Comparison of ENCODE assay signal across 1 cellular context in genomic region chr1:205749826-205750682, GRCh38.
A peak's percentile ranks its signal among the peaks of the same experiment; 100 is the strongest.
TF ChIP-seq lines count a peak whose summit lies in the region.

A gene with protein sequence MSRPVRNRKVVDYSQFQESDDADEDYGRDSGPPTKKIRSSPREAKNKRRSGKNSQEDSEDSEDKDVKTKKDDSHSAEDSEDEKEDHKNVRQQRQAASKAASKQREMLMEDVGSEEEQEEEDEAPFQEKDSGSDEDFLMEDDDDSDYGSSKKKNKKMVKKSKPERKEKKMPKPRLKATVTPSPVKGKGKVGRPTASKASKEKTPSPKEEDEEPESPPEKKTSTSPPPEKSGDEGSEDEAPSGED (minus strand): TSS chr1:205750182. CDS start chr1:205749973, 209 bp downstream.

TF ChIP-seq in K562, 482 proteins besides CTCF, POLR2A, EP300 and RAD21 (continued from another document and continues in another):
- TF ChIP-seq ARID4B (CRISPR knock-in tag; IDR thresholded peaks at IDR 0.05) (no peak; the same call in 1 of the 2 replicates), ZNF3 (CRISPR knock-in tag; IDR thresholded peaks at IDR 0.05) (no peak), TRIM28 (IDR thresholded peaks at IDR 0.05) (no peak), ATF1 (CRISPR knock-in tag; IDR thresholded peaks at IDR 0.05) (no peak), ATF1 (tag; IDR thresholded peaks at IDR 0.05) (peak; percentile 95), ZNF830 (CRISPR knock-in tag; IDR thresholded peaks at IDR 0.05) (no peak), FOXJ3 (CRISPR knock-in tag; IDR thresholded peaks at IDR 0.05) (no peak), NEUROD1 (IDR thresholded peaks at IDR 0.05; ENCODE audit: borderline replicate concordance, low read depth, low read length, partially characterized antibody) (peak; percentile 97), EHMT2 (IDR thresholded peaks at IDR 0.05) (peak; percentile 80), ZFX (CRISPR knock-in tag; IDR thresholded peaks at IDR 0.05) (peak; percentile 79), CCNT2 (IDR thresholded peaks at IDR 0.05; ENCODE audit: borderline replicate concordance, extremely low read depth, insufficient read length, low read depth, low read length) (no peak), MAFG (tag; conservative IDR thresholded peaks at IDR 0.05) (no peak), ZNF124 (CRISPR knock-in tag; IDR thresholded peaks at IDR 0.05) (no peak), ZNF41 (CRISPR knock-in tag; conservative IDR thresholded peaks at IDR 0.05) (peak; percentile 72; the same call in 1 of the 2 replicates), FOXA3 (CRISPR knock-in tag; conservative IDR thresholded peaks at IDR 0.05 in 1 of 2, IDR thresholded peaks at IDR 0.05 in 1 of 2) (0 out of 4 replicates have a peak, but pooled peaks of 1 of the 2 experiments have one; percentile 28), GTF2A2 (tag; IDR thresholded peaks at IDR 0.05) (no peak), GATAD2A (IDR thresholded peaks at IDR 0.05) (peak; percentile 46; the same call in 1 of the 2 replicates), ZNF324 (CRISPR knock-in tag; IDR thresholded peaks at IDR 0.05) (no peak), KDM1A (IDR thresholded peaks at IDR 0.05) (no peak), GABPB1 (CRISPR knock-in tag; IDR thresholded peaks at IDR 0.05) (peak; percentile 5; the same call in 1 of the 2 replicates), CBFA2T3 (IDR thresholded peaks at IDR 0.05) (no peak), ZNF311 (CRISPR knock-in tag; IDR thresholded peaks at IDR 0.05) (no peak), ZNF197 (CRISPR knock-in tag; IDR thresholded peaks at IDR 0.05; ENCODE audit: low read depth) (0 out of 2 replicates have a peak, but pooled peaks have one; percentile 18), MAFK (IDR thresholded peaks at IDR 0.05; ENCODE audit: low read length) (no peak; the same call in 1 of the 2 replicates), CHAMP1 (IDR thresholded peaks at IDR 0.05) (peak; percentile 58; the same call in 1 of the 2 replicates), LCOR (CRISPR knock-in tag; IDR thresholded peaks at IDR 0.05) (peak; percentile 92), THAP7 (CRISPR knock-in tag; IDR thresholded peaks at IDR 0.05) (no peak), RNF2 (IDR thresholded peaks at IDR 0.05) (no peak; the same call in 1 of the 2 replicates), CGGBP1 (CRISPR knock-in tag; IDR thresholded peaks at IDR 0.05) (peak; percentile 62; the same call in 1 of the 2 replicates), TCF3 (CRISPR knock-in tag; IDR thresholded peaks at IDR 0.05) (no peak), HNRNPL (IDR thresholded peaks at IDR 0.05; ENCODE audit: low read depth, low read length) (no peak), ZNF644 (tag; IDR thresholded peaks at IDR 0.05; ENCODE audit: low read depth) (peak; percentile 90), TCF7 (IDR thresholded peaks at IDR 0.05; ENCODE audit: borderline replicate concordance) (no peak), MED1 (CRISPR knock-in tag; IDR thresholded peaks at IDR 0.05; ENCODE audit: borderline replicate concordance) (0 out of 2 replicates have a peak, but pooled peaks have one; percentile 42), HDAC3 (IDR thresholded peaks at IDR 0.05; ENCODE audit: borderline replicate concordance, partially characterized antibody) (no peak), ZNF639 (CRISPR knock-in tag; conservative IDR thresholded peaks at IDR 0.05 in 1 of 2, IDR thresholded peaks at IDR 0.05 in 1 of 2) (no peak; a peak in 1 of 4 replicates), SRSF1 (IDR thresholded peaks at IDR 0.05; ENCODE audit: low read depth, low read length) (no peak), SMARCC2 (IDR thresholded peaks at IDR 0.05; ENCODE audit: low read depth) (no peak), ZNF140 (CRISPR knock-in tag; IDR thresholded peaks at IDR 0.05) (no peak), CREBBP (IDR thresholded peaks at IDR 0.05; ENCODE audit: low read depth, low read length) (no peak)
- TF ChIP-seq, protein P1, sequence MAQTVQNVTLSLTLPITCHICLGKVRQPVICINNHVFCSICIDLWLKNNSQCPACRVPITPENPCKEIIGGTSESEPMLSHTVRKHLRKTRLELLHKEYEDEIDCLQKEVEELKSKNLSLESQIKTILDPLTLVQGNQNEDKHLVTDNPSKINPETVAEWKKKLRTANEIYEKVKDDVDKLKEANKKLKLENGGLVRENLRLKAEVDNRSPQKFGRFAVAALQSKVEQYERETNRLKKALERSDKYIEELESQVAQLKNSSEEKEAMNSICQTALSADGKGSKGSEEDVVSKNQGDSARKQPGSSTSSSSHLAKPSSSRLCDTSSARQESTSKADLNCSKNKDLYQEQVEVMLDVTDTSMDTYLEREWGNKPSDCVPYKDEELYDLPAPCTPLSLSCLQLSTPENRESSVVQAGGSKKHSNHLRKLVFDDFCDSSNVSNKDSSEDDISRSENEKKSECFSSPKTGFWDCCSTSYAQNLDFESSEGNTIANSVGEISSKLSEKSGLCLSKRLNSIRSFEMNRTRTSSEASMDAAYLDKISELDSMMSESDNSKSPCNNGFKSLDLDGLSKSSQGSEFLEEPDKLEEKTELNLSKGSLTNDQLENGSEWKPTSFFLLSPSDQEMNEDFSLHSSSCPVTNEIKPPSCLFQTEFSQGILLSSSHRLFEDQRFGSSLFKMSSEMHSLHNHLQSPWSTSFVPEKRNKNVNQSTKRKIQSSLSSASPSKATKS (CRISPR knock-in tag; IDR thresholded peaks at IDR 0.05), result no peak
- TF ChIP-seq, protein P2, sequence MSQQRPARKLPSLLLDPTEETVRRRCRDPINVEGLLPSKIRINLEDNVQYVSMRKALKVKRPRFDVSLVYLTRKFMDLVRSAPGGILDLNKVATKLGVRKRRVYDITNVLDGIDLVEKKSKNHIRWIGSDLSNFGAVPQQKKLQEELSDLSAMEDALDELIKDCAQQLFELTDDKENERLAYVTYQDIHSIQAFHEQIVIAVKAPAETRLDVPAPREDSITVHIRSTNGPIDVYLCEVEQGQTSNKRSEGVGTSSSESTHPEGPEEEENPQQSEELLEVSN (IDR thresholded peaks at IDR 0.05; ENCODE audit: borderline replicate concordance in 1 of 2, extremely low read depth in 1 of 2, insufficient read depth in 1 of 2, insufficient read length in 1 of 2, low read depth in 1 of 2, low read length in 1 of 2, poor library complexity in 1 of 2, severe bottlenecking in 1 of 2), result peak; percentile 92 to 93
- TF ChIP-seq, protein P3, sequence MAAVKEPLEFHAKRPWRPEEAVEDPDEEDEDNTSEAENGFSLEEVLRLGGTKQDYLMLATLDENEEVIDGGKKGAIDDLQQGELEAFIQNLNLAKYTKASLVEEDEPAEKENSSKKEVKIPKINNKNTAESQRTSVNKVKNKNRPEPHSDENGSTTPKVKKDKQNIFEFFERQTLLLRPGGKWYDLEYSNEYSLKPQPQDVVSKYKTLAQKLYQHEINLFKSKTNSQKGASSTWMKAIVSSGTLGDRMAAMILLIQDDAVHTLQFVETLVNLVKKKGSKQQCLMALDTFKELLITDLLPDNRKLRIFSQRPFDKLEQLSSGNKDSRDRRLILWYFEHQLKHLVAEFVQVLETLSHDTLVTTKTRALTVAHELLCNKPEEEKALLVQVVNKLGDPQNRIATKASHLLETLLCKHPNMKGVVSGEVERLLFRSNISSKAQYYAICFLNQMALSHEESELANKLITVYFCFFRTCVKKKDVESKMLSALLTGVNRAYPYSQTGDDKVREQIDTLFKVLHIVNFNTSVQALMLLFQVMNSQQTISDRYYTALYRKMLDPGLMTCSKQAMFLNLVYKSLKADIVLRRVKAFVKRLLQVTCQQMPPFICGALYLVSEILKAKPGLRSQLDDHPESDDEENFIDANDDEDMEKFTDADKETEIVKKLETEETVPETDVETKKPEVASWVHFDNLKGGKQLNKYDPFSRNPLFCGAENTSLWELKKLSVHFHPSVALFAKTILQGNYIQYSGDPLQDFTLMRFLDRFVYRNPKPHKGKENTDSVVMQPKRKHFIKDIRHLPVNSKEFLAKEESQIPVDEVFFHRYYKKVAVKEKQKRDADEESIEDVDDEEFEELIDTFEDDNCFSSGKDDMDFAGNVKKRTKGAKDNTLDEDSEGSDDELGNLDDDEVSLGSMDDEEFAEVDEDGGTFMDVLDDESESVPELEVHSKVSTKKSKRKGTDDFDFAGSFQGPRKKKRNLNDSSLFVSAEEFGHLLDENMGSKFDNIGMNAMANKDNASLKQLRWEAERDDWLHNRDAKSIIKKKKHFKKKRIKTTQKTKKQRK (IDR thresholded peaks at IDR 0.05; ENCODE audit: borderline replicate concordance, low read depth, low read length), result no peak
- TF ChIP-seq, protein P4, sequence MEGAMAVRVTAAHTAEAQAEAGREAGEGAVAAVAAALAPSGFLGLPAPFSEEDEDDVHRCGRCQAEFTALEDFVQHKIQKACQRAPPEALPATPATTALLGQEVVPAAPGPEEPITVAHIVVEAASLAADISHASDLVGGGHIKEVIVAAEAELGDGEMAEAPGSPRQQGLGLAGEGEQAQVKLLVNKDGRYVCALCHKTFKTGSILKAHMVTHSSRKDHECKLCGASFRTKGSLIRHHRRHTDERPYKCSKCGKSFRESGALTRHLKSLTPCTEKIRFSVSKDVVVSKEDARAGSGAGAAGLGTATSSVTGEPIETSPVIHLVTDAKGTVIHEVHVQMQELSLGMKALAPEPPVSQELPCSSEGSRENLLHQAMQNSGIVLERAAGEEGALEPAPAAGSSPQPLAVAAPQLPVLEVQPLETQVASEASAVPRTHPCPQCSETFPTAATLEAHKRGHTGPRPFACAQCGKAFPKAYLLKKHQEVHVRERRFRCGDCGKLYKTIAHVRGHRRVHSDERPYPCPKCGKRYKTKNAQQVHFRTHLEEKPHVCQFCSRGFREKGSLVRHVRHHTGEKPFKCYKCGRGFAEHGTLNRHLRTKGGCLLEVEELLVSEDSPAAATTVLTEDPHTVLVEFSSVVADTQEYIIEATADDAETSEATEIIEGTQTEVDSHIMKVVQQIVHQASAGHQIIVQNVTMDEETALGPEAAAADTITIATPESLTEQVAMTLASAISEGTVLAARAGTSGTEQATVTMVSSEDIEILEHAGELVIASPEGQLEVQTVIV (CRISPR knock-in tag; IDR thresholded peaks at IDR 0.05; ENCODE audit: borderline replicate concordance), result peak; percentile 40; the same call in 1 of the 2 replicates
